In the genomic region with DNA sequence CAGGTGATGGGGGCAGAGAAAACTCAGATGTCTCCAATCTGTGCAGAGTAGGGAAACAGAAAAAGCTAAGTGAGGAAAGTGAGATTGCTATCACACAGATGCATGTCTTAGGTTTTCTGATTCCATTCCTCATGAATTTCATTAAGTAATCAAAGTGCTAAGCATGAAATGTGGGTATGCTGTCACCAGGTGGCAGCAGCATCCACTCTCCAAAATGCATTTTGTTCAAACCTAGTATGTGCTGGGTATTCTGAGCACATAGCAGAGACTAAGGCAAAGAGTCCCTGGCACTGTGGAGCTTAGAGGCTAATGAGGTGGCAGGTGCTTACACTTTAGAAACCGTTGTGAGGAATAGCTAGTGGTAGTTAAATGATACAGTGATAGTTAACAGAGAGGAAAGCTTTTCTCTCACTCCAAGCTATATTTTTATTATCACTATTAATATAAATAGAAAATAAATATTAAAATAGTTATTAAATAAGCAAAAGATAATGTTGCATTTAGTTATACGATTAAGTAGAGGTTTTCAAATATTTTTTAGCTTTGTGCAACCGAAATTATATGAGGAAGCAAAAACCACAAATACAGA, we compare ENCODE assay signal across 8 cellular contexts.
DNase-seq lines count a peak whose midpoint lies in the region; ATAC-seq, FAIRE-seq and TF ChIP-seq lines count a peak whose summit lies in the region.

No MANE protein-coding gene starts in this region.

- no peak for ATAC-seq in HG02623 (IDR thresholded peaks at IDR 0.05; ENCODE audit: unreplicated experiment)

- H3K4me1 Mint-ChIP-seq in activated T-cell treated with anti-CD3 and anti-CD28 coated beads, Interleukin-2, amount 50 U/mL, for 24 hours (ENCODE audit: low read depth): peaks cover 11% of the 10 kb centered on the region

- peak overlapping the region; percentile 78 for H3K4me3 Mint-ChIP-seq in activated T-cell treated with anti-CD3 and anti-CD28 coated beads, Interleukin-2, amount 50 U/mL, for 24 hours

- POLR2A ChIA-PET in AG04449 (lab: Yijun Ruan, JAX): no interaction called here

- no peaks in the 10 kb centered on the region for H3K4me1 ChIP-seq in iPS DF 6.9 (ENCODE audit: control insufficient read depth, insufficient read depth, low read length)

- TF ChIP-seq CTCF in AG04449 (IDR thresholded peaks at IDR 0.05; ENCODE audit: insufficient read depth, low read length, missing control alignments): peak; percentile 36

- H3K27me3 Mint-ChIP-seq in activated T-cell treated with anti-CD3 and anti-CD28 coated beads, Interleukin-2, amount 50 U/mL, for 24 hours: no peaks in the 10 kb centered on the region

- WGBS in iPS DF 6.9 (ENCODE audit: insufficient coverage, insufficient read length): no CpG with 5 or more reads among the region's 3 CpGs

- DNase-seq in AG04449 (ENCODE audit: low read depth, low spot score) (no peak), GM12891 (ENCODE audit: insufficient read length, low spot score) (peak; percentile 19), NCI-H187 (lab: John Stamatoyannopoulos, UW) (peak; percentile 39 to 62), iPS DF 6.9 (ENCODE audit: low read depth, low spot score) (peak; percentile 18), HPDE6-E6E7 (ENCODE audit: extremely low spot score) (no peak)
- peak; percentile 58 for DNase-seq in activated T-cell treated with anti-CD3 and anti-CD28 coated beads, Interleukin-2, amount 50 U/mL, for 24 hours
- peak; percentile 19 to 30 for DNase-seq in stimulated activated CD4-positive, alpha-beta T cell treated with anti-CD3 and anti-CD28 coated beads, Interleukin-4, amount 100 ng/mL, for 4 hours

- H3K9me3 ChIP-seq in iPS DF 6.9 (ENCODE audit: control insufficient read depth, insufficient read depth, low read length): no peaks in the 10 kb centered on the region

- no peak overlapping the region for H3K27ac ChIP-seq in iPS DF 6.9 (ENCODE audit: low read length)

- no peaks in the 10 kb centered on the region for H3K9me3 Mint-ChIP-seq in activated T-cell treated with anti-CD3 and anti-CD28 coated beads, Interleukin-2, amount 50 U/mL, for 24 hours

- H3K4me3 ChIP-seq in AG04449 (ENCODE audit: low read depth, low read length) (peak overlapping the region; percentile 47; the same call in 1 of the 2 replicates), iPS DF 6.9 (ENCODE audit: low read length) (no peak overlapping the region)

- H3K36me3 ChIP-seq in iPS DF 6.9 (ENCODE audit: control insufficient read depth, insufficient read depth, low read length): no peaks in the 10 kb centered on the region

- no peak overlapping the region for H3K27ac Mint-ChIP-seq in activated T-cell treated with anti-CD3 and anti-CD28 coated beads, Interleukin-2, amount 50 U/mL, for 24 hours

- no peak for TF ChIP-seq POLR2A in GM12891 (IDR thresholded peaks at IDR 0.05; ENCODE audit: low read depth, low read length)

- FAIRE-seq in GM12891 (lab: Jason Lieb, UNC): no peak

- CTCF ChIA-PET in AG04449 (lab: Yijun Ruan, JAX): interaction anchor here (0.6 to 2.8 kb wide), 11 partner anchors 9 to 1012 kb away, joined by 3 to 9 read pairs (median 4); no protein-coding TSS in a partner anchor

- H3K36me3 Mint-ChIP-seq in activated T-cell treated with anti-CD3 and anti-CD28 coated beads, Interleukin-2, amount 50 U/mL, for 24 hours (ENCODE audit: low read depth): no peaks in the 10 kb centered on the region

- no peaks in the 10 kb centered on the region for H3K27me3 ChIP-seq in iPS DF 6.9 (ENCODE audit: control insufficient read depth, insufficient read depth, low read length)

TF ChIP-seq in GM12891, 5 proteins besides CTCF, POLR2A, EP300 and RAD21:
- no peak for TF ChIP-seq TAF1 (IDR thresholded peaks at IDR 0.05; ENCODE audit: low read depth, low read length)
- TF ChIP-seq PAX5 (IDR thresholded peaks at IDR 0.05; ENCODE audit: insufficient read depth, low read length, severe bottlenecking): no peak
- TF ChIP-seq POLR2AphosphoS5 (IDR thresholded peaks at IDR 0.05; ENCODE audit: low read depth, low read length): no peak
- no peak for TF ChIP-seq SPI1 (IDR thresholded peaks at IDR 0.05; ENCODE audit: low read depth, low read length)
- no peak for TF ChIP-seq POU2F2 (IDR thresholded peaks at IDR 0.05; ENCODE audit: low read depth, low read length)
TF ChIP-seq in GM12891: peak in this region for 0.

Comparison
In these comparisons a context has a peak if more than half of its experiments do, and no peak if none do; other contexts are left out.
1. DNase-seq: peak in GM12891 (single experiment), NCI-H187 (2 of 2), activated T-cell treated with anti-CD3 and anti-CD28 coated beads, Interleukin-2, amount 50 U/mL, for 24 hours (single experiment), iPS DF 6.9 (single experiment) and stimulated activated CD4-positive, alpha-beta T cell treated with anti-CD3 and anti-CD28 coated beads, Interleukin-4, amount 100 ng/mL, for 4 hours (2 of 2); none in AG04449 (single experiment) and HPDE6-E6E7 (single experiment).